In the genomic region with DNA sequence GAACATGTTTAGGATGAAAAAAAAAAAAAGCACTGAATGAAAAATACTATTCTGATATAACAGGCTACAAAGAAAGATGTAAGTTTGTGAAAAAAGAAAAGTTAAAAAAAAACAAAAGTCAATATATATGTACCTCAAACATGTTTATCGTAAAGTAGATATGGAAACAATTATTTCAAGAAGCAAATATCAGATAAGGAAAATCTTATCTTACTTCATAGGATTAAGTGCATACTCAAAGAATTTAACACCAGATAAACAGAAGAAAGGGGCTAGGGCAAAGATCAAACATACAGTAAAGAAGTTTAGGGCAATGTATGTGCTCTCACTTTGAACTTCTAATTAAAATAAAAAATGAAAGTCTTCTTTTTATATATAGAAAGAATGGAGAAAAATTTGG, we compare ENCODE assay signal across 28 cellular contexts.
"Had no signal": no experiment of that assay in that cellular context is flagged by ENCODE, and none has a peak within 500 bp of the region (broad histone marks: within the 10 kb centered on the region; RNA-seq: fewer than 3 reads in every experiment).

No MANE protein-coding gene starts in this region.

- H3K4me3 Mint-ChIP-seq: nephron; neural progenitor cell; stimulated activated effector memory CD8-positive, alpha-beta T cell treated with anti-CD3 and anti-CD28 coated beads, Interleukin-12 subunit alpha, Interleukin-12 subunit beta, amount 100 ng/mL, for 72 hours; stimulated activated naive B cell treated with anti-CD40 and anti-IgM and Interleukin-4, amounts not matched to agents 10 μg/mL and 1 μg/mL and 100 μg/mL, for 72 hours; stimulated activated naive CD8-positive, alpha-beta T cell treated with anti-CD3 and anti-CD28 coated beads, Interleukin-15, Interleukin-2, amounts not matched to agents 100 ng/mL and 50 ng/mL, for 24 hours had no signal

- H3K27ac ChIP-seq: neural progenitor cell, ovary, parathyroid adenoma, psoas muscle, right lobe of liver, sigmoid colon, stomach, thoracic aorta, thyroid gland, tibial nerve, upper lobe of left lung, vagina had no signal

- H3K4me1 Mint-ChIP-seq: nephron; neural progenitor cell; stimulated activated effector memory CD8-positive, alpha-beta T cell treated with anti-CD3 and anti-CD28 coated beads, Interleukin-12 subunit alpha, Interleukin-12 subunit beta, amount 100 ng/mL, for 72 hours; stimulated activated naive B cell treated with anti-CD40 and anti-IgM and Interleukin-4, amounts not matched to agents 10 μg/mL and 1 μg/mL and 100 μg/mL, for 72 hours had no signal

- H3K79me2 ChIP-seq: parathyroid adenoma had no signal

- H3K4me3 ChIP-seq: neural progenitor cell, ovary, psoas muscle, right lobe of liver, sigmoid colon, stomach, thoracic aorta, thyroid gland, tibial nerve, upper lobe of left lung, vagina had no signal

- H3K4me2 ChIP-seq: neural progenitor cell had no signal

- H3K9me3 ChIP-seq: ovary, psoas muscle, right lobe of liver, sigmoid colon, stomach, thoracic aorta, thyroid gland, tibial nerve, upper lobe of left lung, vagina had no signal

- H3K27me3 ChIP-seq: neural progenitor cell, ovary, right lobe of liver, sigmoid colon, stomach, thyroid gland, tibial nerve, upper lobe of left lung, vagina had no signal

- FAIRE-seq: small intestine, urothelium cell line had no signal

- H3K4me1 ChIP-seq: neural progenitor cell, parathyroid adenoma, psoas muscle, right lobe of liver, thyroid gland, tibial nerve, upper lobe of left lung, vagina had no signal

- H3K27me3 Mint-ChIP-seq: stimulated activated naive B cell treated with anti-CD40 and anti-IgM and Interleukin-4, amounts not matched to agents 10 μg/mL and 1 μg/mL and 100 μg/mL, for 72 hours; stimulated activated naive CD8-positive, alpha-beta T cell treated with anti-CD3 and anti-CD28 coated beads, Interleukin-15, Interleukin-2, amounts not matched to agents 100 ng/mL and 50 ng/mL, for 24 hours had no signal

- H3K36me3 Mint-ChIP-seq: neural progenitor cell; stimulated activated effector memory CD8-positive, alpha-beta T cell treated with anti-CD3 and anti-CD28 coated beads, Interleukin-12 subunit alpha, Interleukin-12 subunit beta, amount 100 ng/mL, for 72 hours; stimulated activated naive B cell treated with anti-CD40 and anti-IgM and Interleukin-4, amounts not matched to agents 10 μg/mL and 1 μg/mL and 100 μg/mL, for 72 hours had no signal

- H2AFZ ChIP-seq: neural progenitor cell, parathyroid adenoma had no signal

- H3K27ac Mint-ChIP-seq: nephron; neural progenitor cell; progenitor cell of endocrine pancreas; stimulated activated effector memory CD8-positive, alpha-beta T cell treated with anti-CD3 and anti-CD28 coated beads, Interleukin-12 subunit alpha, Interleukin-12 subunit beta, amount 100 ng/mL, for 72 hours; stimulated activated naive B cell treated with anti-CD40 and anti-IgM and Interleukin-4, amounts not matched to agents 10 μg/mL and 1 μg/mL and 100 μg/mL, for 72 hours; stimulated activated naive CD8-positive, alpha-beta T cell treated with anti-CD3 and anti-CD28 coated beads, Interleukin-15, Interleukin-2, amounts not matched to agents 100 ng/mL and 50 ng/mL, for 24 hours had no signal

- H3K36me3 ChIP-seq: neural progenitor cell, ovary, right lobe of liver, sigmoid colon, stomach, thoracic aorta, thyroid gland, tibial nerve, upper lobe of left lung, vagina had no signal

- DNase-seq: occipital lobe; ovary; posterior cingulate gyrus; psoas muscle; right cardiac atrium; right lobe of liver; sigmoid colon; small intestine; stimulated activated CD4-positive, alpha-beta T cell treated with anti-CD3 and anti-CD28 coated beads, Interleukin-15, amount 100 ng/mL, for 24 hours; stimulated activated CD4-positive, alpha-beta T cell treated with anti-CD3 and anti-CD28 coated beads, Interleukin-2, amount 100 ng/mL, for 24 hours; stimulated activated CD4-positive, alpha-beta T cell treated with anti-CD3 and anti-CD28 coated beads, Interleukin-2, amount 100 ng/mL, for 48 hours; stimulated activated CD4-positive, alpha-beta T cell treated with anti-CD3 and anti-CD28 coated beads, Interleukin-4, amount 100 ng/mL, for 24 hours; stimulated activated naive B cell treated with anti-CD40 and anti-IgM and Interleukin-4, amounts not matched to agents 10 μg/mL and 1 μg/mL and 100 μg/mL, for 72 hours; stimulated activated naive CD4-positive, alpha-beta T cell treated with Interleukin-2 at 50 U/mL for 16 hours; stomach; thyroid gland; trophoblast cell; upper lobe of left lung had no signal

- H3K9me3 Mint-ChIP-seq: nephron; neural progenitor cell; stimulated activated naive B cell treated with anti-CD40 and anti-IgM and Interleukin-4, amounts not matched to agents 10 μg/mL and 1 μg/mL and 100 μg/mL, for 72 hours; stimulated activated naive CD8-positive, alpha-beta T cell treated with anti-CD3 and anti-CD28 coated beads, Interleukin-15, Interleukin-2, amounts not matched to agents 100 ng/mL and 50 ng/mL, for 24 hours had no signal

- H3K9ac ChIP-seq: neural progenitor cell, parathyroid adenoma had no signal

- ATAC-seq: psoas muscle; right cardiac atrium; right lobe of liver; stimulated activated effector memory CD8-positive, alpha-beta T cell treated with anti-CD3 and anti-CD28 coated beads, Interleukin-12 subunit alpha, Interleukin-12 subunit beta, amount 100 ng/mL, for 72 hours; stimulated activated naive B cell treated with anti-CD40 and anti-IgM and Interleukin-4, amounts not matched to agents 10 μg/mL and 1 μg/mL and 100 μg/mL, for 72 hours had no signal
